2 cellular contexts compared by ENCODE assay signal in genomic region chr14:99322731-99323599, GRCh38.
TF ChIP-seq lines count a peak whose summit lies in the region.

No MANE protein-coding gene starts in this region.

TF ChIP-seq in A549, 52 proteins besides CTCF, POLR2A, EP300 and RAD21:
- TF ChIP-seq USF2 (IDR thresholded peaks at IDR 0.05) (no peak), RNF2 (IDR thresholded peaks at IDR 0.05; ENCODE audit: borderline replicate concordance, low read depth) (no peak), ESRRA (IDR thresholded peaks at IDR 0.05; ENCODE audit: borderline replicate concordance, low read length) (no peak), CEBPB (IDR thresholded peaks at IDR 0.05) (no peak), CHD4 (IDR thresholded peaks at IDR 0.05; ENCODE audit: borderline replicate concordance) (no peak), ZFP36 (IDR thresholded peaks at IDR 0.05; ENCODE audit: borderline replicate concordance, partially characterized antibody) (peak; percentile 41), KDM1A (IDR thresholded peaks at IDR 0.05; ENCODE audit: low read depth) (0 out of 2 replicates have a peak, but pooled peaks have one; percentile 23)

TF ChIP-seq in K562, 482 proteins besides CTCF, POLR2A, EP300 and RAD21:
- peak; percentile 94 for TF ChIP-seq RBM25 (IDR thresholded peaks at IDR 0.05; ENCODE audit: low read depth, low read length, severe bottlenecking)
- no peak for TF ChIP-seq TSHZ1 (CRISPR knock-in tag; IDR thresholded peaks at IDR 0.05)
- peak; percentile 69 for TF ChIP-seq ADNP (tag; IDR thresholded peaks at IDR 0.05)
- peak; percentile 67 for TF ChIP-seq ZFP36 (IDR thresholded peaks at IDR 0.05; ENCODE audit: low read depth, low read length, partially characterized antibody)
- no peak for TF ChIP-seq CREB1 (IDR thresholded peaks at IDR 0.05)
- TF ChIP-seq CREB1 (CRISPR knock-in tag; IDR thresholded peaks at IDR 0.05): 0 out of 2 replicates have a peak, but pooled peaks have one; percentile 21
- TF ChIP-seq CHAMP1 (IDR thresholded peaks at IDR 0.05): no peak
- TF ChIP-seq CREM (IDR thresholded peaks at IDR 0.05; ENCODE audit: low read depth): 0 out of 2 replicates have a peak, but pooled peaks have one; percentile 10
- TF ChIP-seq SMARCA5 (IDR thresholded peaks at IDR 0.05): peak; percentile 78
- peak; percentile 40 to 62; a peak in 2 of 4 replicates for TF ChIP-seq KDM1A (IDR thresholded peaks at IDR 0.05)
- TF ChIP-seq ATF1 (CRISPR knock-in tag; IDR thresholded peaks at IDR 0.05): no peak
- peak; percentile 51 for TF ChIP-seq ATF1 (tag; IDR thresholded peaks at IDR 0.05)
- 0 out of 4 replicates have a peak, but pooled peaks of 1 of the 2 experiments have one; percentile 32 for TF ChIP-seq RCOR1 (IDR thresholded peaks at IDR 0.05; ENCODE audit: borderline replicate concordance in 1 of 2, low read depth in 2 of 2, low read length in 2 of 2)
- no peak for TF ChIP-seq PHF21A (IDR thresholded peaks at IDR 0.05; ENCODE audit: borderline replicate concordance, low read depth)
- peak; percentile 83 for TF ChIP-seq BCOR (IDR thresholded peaks at IDR 0.05)
